In genomic region chr4:74934016-74934821, GRCh38 we compare ENCODE assay signal across 9 cellular contexts. TPM values are rescaled to one million over a fixed set of nuclear protein-coding genes. Genes with fewer than 3 reads are reported as not detected.
A peak's percentile ranks its signal among the peaks of the same experiment; 100 is the strongest.
DNase-seq lines count a peak whose midpoint lies in the region; ATAC-seq and TF ChIP-seq lines count a peak whose summit lies in the region.
"Had no signal": no experiment of that assay in that cellular context is flagged by ENCODE, and none has a peak within 500 bp of the region (broad histone marks: within the 10 kb centered on the region; RNA-seq: fewer than 3 reads in every experiment).

No MANE protein-coding gene starts in this region.

- H3K9ac ChIP-seq in parathyroid adenoma, result no peak overlapping the region

- no peaks in the 10 kb centered on the region for H3K27me3 ChIP-seq in parathyroid adenoma (ENCODE audit: control insufficient read depth, insufficient read depth, low read length)

- no peak overlapping the region for H3K27ac ChIP-seq in parathyroid adenoma
- H3K27ac ChIP-seq: neutrophil had no signal

- no peak for TF ChIP-seq CTCF in parathyroid adenoma (IDR thresholded peaks at IDR 0.05)

- H3K4me1 ChIP-seq in parathyroid adenoma, result peaks cover 4% of the 10 kb centered on the region

- in situ Hi-C loops in Caki2 (cut with HindIII; ENCODE audit: low pct_unique_long_range_greater_than_20kb, low sequenced_read_pairs), result no loop called here

- intact Hi-C loops in activated T-helper 2 cell treated with anti-CD3 and anti-CD28 coated beads, Interferon-gamma antibody, Interleukin-2, Interleukin-4, amounts not matched to agents 10 μg/mL and 5 μg/mL and 100 μg/mL, durations not matched to agents 14 hours and 24 hours and 36 hours (cut with micrococcal nuclease), result no loop called here
- intact Hi-C loops in left cardiac atrium (cut with DNase I), result loop anchor here (2.0 to 5.0 kb wide), 4 partner anchors 33 to 353 kb away; no protein-coding TSS in a partner anchor

- H3K9me3 Mint-ChIP-seq in IgD-negative memory B cell, result no peaks in the 10 kb centered on the region
- H3K9me3 Mint-ChIP-seq in activated T-helper 2 cell treated with anti-CD3 and anti-CD28 coated beads, Interferon-gamma antibody, Interleukin-2, Interleukin-4, amounts not matched to agents 10 μg/mL and 5 μg/mL and 100 μg/mL, durations not matched to agents 14 hours and 24 hours and 36 hours, result no peaks in the 10 kb centered on the region

- H3K4me3 Mint-ChIP-seq in IgD-negative memory B cell, result peak overlapping the region; percentile 95 to 99 (median 99)
- H3K4me3 Mint-ChIP-seq in activated T-helper 2 cell treated with anti-CD3 and anti-CD28 coated beads, Interferon-gamma antibody, Interleukin-2, Interleukin-4, amounts not matched to agents 10 μg/mL and 5 μg/mL and 100 μg/mL, durations not matched to agents 14 hours and 24 hours and 36 hours (ENCODE audit: low read depth), result peak overlapping the region; percentile 37

- no peaks in the 10 kb centered on the region for H3K79me2 ChIP-seq in parathyroid adenoma

- no peaks in the 10 kb centered on the region for H3K36me3 ChIP-seq in parathyroid adenoma (ENCODE audit: control insufficient read depth, insufficient read depth, low read length)
- H3K36me3 ChIP-seq: neutrophil had no signal

- peaks cover 26 to 34% (median 28%) of the 10 kb centered on the region in 3 donors for H3K4me1 Mint-ChIP-seq in IgD-negative memory B cell
- peaks cover 9% of the 10 kb centered on the region for H3K4me1 Mint-ChIP-seq in activated T-helper 2 cell treated with anti-CD3 and anti-CD28 coated beads, Interferon-gamma antibody, Interleukin-2, Interleukin-4, amounts not matched to agents 10 μg/mL and 5 μg/mL and 100 μg/mL, durations not matched to agents 14 hours and 24 hours and 36 hours (ENCODE audit: low read depth)

- ATAC-seq in left cardiac atrium (peak; percentile 17 to 38), HG03439 (IDR thresholded peaks at IDR 0.05; ENCODE audit: unreplicated experiment) (no peak)

- H3K27me3 Mint-ChIP-seq in IgD-negative memory B cell, result peaks cover 4% of the 10 kb centered on the region
- H3K27me3 Mint-ChIP-seq in activated T-helper 2 cell treated with anti-CD3 and anti-CD28 coated beads, Interferon-gamma antibody, Interleukin-2, Interleukin-4, amounts not matched to agents 10 μg/mL and 5 μg/mL and 100 μg/mL, durations not matched to agents 14 hours and 24 hours and 36 hours (ENCODE audit: low read depth), result peaks cover 49% of the 10 kb centered on the region

- peak; percentile 3 for DNase-seq in Caki2 (ENCODE audit: low read depth)
- DNase-seq in activated T-helper 2 cell treated with anti-CD3 and anti-CD28 coated beads, Interferon-gamma antibody, Interleukin-2, Interleukin-4, amounts not matched to agents 10 μg/mL and 5 μg/mL and 100 μg/mL, durations not matched to agents 14 hours and 24 hours and 36 hours (ENCODE audit: low spot score), result no peak
- peak; percentile 55 for DNase-seq in left cardiac atrium
- DNase-seq in NCI-H1048 (lab: John Stamatoyannopoulos, UW), result no peak
- no peak for DNase-seq in effector CD4-positive, alpha-beta T cell

- H3K4me3 ChIP-seq in parathyroid adenoma (ENCODE audit: low read depth, low read length), result peak overlapping the region; percentile 48

- H3K27ac Mint-ChIP-seq in IgD-negative memory B cell, result peak overlapping the region; percentile 72 to 99 (median 93)
- H3K27ac Mint-ChIP-seq in activated T-helper 2 cell treated with anti-CD3 and anti-CD28 coated beads, Interferon-gamma antibody, Interleukin-2, Interleukin-4, amounts not matched to agents 10 μg/mL and 5 μg/mL and 100 μg/mL, durations not matched to agents 14 hours and 24 hours and 36 hours, result no peak overlapping the region

- H3K9me3 ChIP-seq in parathyroid adenoma (ENCODE audit: control insufficient read depth, low read length), result no peaks in the 10 kb centered on the region
- H3K9me3 ChIP-seq: neutrophil had no signal

- H3K36me3 Mint-ChIP-seq in IgD-negative memory B cell, result peaks cover 8% of the 10 kb centered on the region
- H3K36me3 Mint-ChIP-seq in activated T-helper 2 cell treated with anti-CD3 and anti-CD28 coated beads, Interferon-gamma antibody, Interleukin-2, Interleukin-4, amounts not matched to agents 10 μg/mL and 5 μg/mL and 100 μg/mL, durations not matched to agents 14 hours and 24 hours and 36 hours (ENCODE audit: low read depth), result no peaks in the 10 kb centered on the region

- peak overlapping the region; percentile 91 for H2AFZ ChIP-seq in parathyroid adenoma

- H3K4me2 ChIP-seq in parathyroid adenoma (ENCODE audit: low read length), result peak overlapping the region; percentile 58

RNA-seq across cellular contexts. Expression of gene PARM1, which starts 1.3 kb away (rescaled TPM):
- 0.10 and 1.4 TPM in 2 replicates for total RNA-seq in Caki2 (2014; rRNA removed; shearing (Covaris generic); ENCODE audit: low replicate concordance)
- 37.0 TPM for polyA plus RNA-seq in IgD-negative memory B cell
- total RNA-seq in activated T-helper 2 cell treated with anti-CD3 and anti-CD28 coated beads, Interferon-gamma antibody, Interleukin-2, Interleukin-4, amounts not matched to agents 10 μg/mL and 5 μg/mL and 100 μg/mL, durations not matched to agents 14 hours and 24 hours and 36 hours, result not detected in 2 replicates
- 10 to 100 TPM; 89.1 to 91.8 TPM for total RNA-seq in left cardiac atrium

Comparison
In these comparisons a context has a peak if more than half of its experiments do, and no peak if none do; other contexts are left out.
1. DNase-seq: peak in Caki2 (single experiment) and left cardiac atrium (single experiment); none in activated T-helper 2 cell treated with anti-CD3 and anti-CD28 coated beads, Interferon-gamma antibody, Interleukin-2, Interleukin-4, amounts not matched to agents 10 μg/mL and 5 μg/mL and 100 μg/mL, durations not matched to agents 14 hours and 24 hours and 36 hours (single experiment), NCI-H1048 (single experiment) and effector CD4-positive, alpha-beta T cell (single experiment).
2. RNA of gene PARM1, which starts 1.3 kb away (total RNA-seq): 89.1 to 91.8 TPM in left cardiac atrium; 0.10 to 1.4 TPM in Caki2 and not detected in activated T-helper 2 cell treated with anti-CD3 and anti-CD28 coated beads, Interferon-gamma antibody, Interleukin-2, Interleukin-4, amounts not matched to agents 10 μg/mL and 5 μg/mL and 100 μg/mL, durations not matched to agents 14 hours and 24 hours and 36 hours; every median in the first group is over 10 times any median in the second.